ENCODE assay signal across 17 cellular contexts in genomic region chr10:124993728-124994451, GRCh38. TPM values are rescaled to one million over a fixed set of nuclear protein-coding genes. Genes with fewer than 3 reads are reported as not detected.
A peak's percentile ranks its signal among the peaks of the same experiment; 100 is the strongest.
DNase-seq lines count a peak whose midpoint lies in the region; ATAC-seq, FAIRE-seq and TF ChIP-seq lines count a peak whose summit lies in the region.
"Had no signal": no experiment of that assay in that cellular context is flagged by ENCODE, and none has a peak within 500 bp of the region (broad histone marks: within the 10 kb centered on the region; RNA-seq: fewer than 3 reads in every experiment).

No MANE protein-coding gene starts in this region.

- no peaks in the 10 kb centered on the region for H3K27me3 Mint-ChIP-seq in Caco-2 (ENCODE audit: insufficient read depth, unreplicated experiment)
- no peaks in the 10 kb centered on the region for H3K27me3 Mint-ChIP-seq in IgD-negative memory B cell

- no peak for DNase-seq in Caco-2
- DNase-seq in coronary artery (ENCODE audit: low spot score) = peak; percentile 70
- no peak for DNase-seq in mesenchymal stem cell
- no peak for DNase-seq in occipital lobe (lab: John Stamatoyannopoulos, UW)
- no peak for DNase-seq in GM12892 (ENCODE audit: insufficient read length)
- no peak for DNase-seq in NCI-H446 treated with DMSO at 0.1 percent for 48 hours (lab: John Stamatoyannopoulos, UW)
- DNase-seq: activated naive CD4-positive, alpha-beta T cell treated with anti-CD3 and anti-CD28 coated beads for 36 hours; esophagus squamous epithelium; midbrain; NCI-H2029; NCI-H524 treated with DMSO at 0.1 percent for 48 hours; SHP77 treated with DMSO at 0.1 percent for 48 hours; sigmoid colon; stimulated activated CD4-positive, alpha-beta T cell treated with anti-CD3 and anti-CD28 coated beads, Interleukin-1b, Interleukin-23, amount 100 ng/mL, for 48 hours had no signal

- no peak overlapping the region for H2AK5ac ChIP-seq in mesenchymal stem cell (ENCODE audit: low read length, severe bottlenecking)

- POLR2A ChIA-PET in Caco-2 (lab: Charles Lee) = no interaction called here

- H3K36me3 Mint-ChIP-seq in Caco-2 (ENCODE audit: insufficient read depth, unreplicated experiment) (peaks cover 98% of the 10 kb centered on the region), IgD-negative memory B cell (peaks cover 4% of the 10 kb centered on the region)

- no peak overlapping the region for H2AFZ ChIP-seq in mesenchymal stem cell (ENCODE audit: low read depth, low read length)

- intact Hi-C loops in Caco-2 (cut with micrococcal nuclease; ENCODE audit: unreplicated experiment) = no loop called here

- no peak for ATAC-seq in HG03196 (IDR thresholded peaks at IDR 0.05; ENCODE audit: unreplicated experiment)
- ATAC-seq: CD8-positive, alpha-beta T cell had no signal

- no peaks in the 10 kb centered on the region for H3K4me1 ChIP-seq in Caco-2
- H3K4me1 ChIP-seq in mesenchymal stem cell (ENCODE audit: control insufficient read depth, insufficient read depth, low read depth, low read length) = peaks cover 4% of the 10 kb centered on the region

- H2BK5ac ChIP-seq in mesenchymal stem cell (ENCODE audit: low read depth, low read length, poor library complexity, severe bottlenecking) = no peak overlapping the region

- H3K4me1 Mint-ChIP-seq in Caco-2 (ENCODE audit: low read depth, unreplicated experiment) (no peaks in the 10 kb centered on the region), IgD-negative memory B cell (peaks cover 2 to 6% (median 3%) of the 10 kb centered on the region in 3 donors)

- H3K9me3 ChIP-seq in Caco-2 (no peaks in the 10 kb centered on the region), mesenchymal stem cell (ENCODE audit: control insufficient read depth, low read length) (no peaks in the 10 kb centered on the region)
- H3K9me3 ChIP-seq: esophagus squamous epithelium, sigmoid colon had no signal

- CTCF ChIA-PET in Caco-2 (lab: Charles Lee) = interaction anchor here (1.0 to 1.6 kb wide), 2 partner anchors 54 to 67 kb away, joined by 3 to 7 read pairs; no protein-coding TSS in a partner anchor

- BruUV-seq in Caco-2 (replicated peaks; lab: Mats Ljungman, UMichigan) = no TSS peak

- H3K4me2 ChIP-seq in mesenchymal stem cell (ENCODE audit: low read length, poor library complexity, severe bottlenecking) = no peak overlapping the region

- H3K4ac ChIP-seq in mesenchymal stem cell (ENCODE audit: low read depth in 1 of 2, low read length in 2 of 2) = no peak overlapping the region

- no peak overlapping the region for H2BK120ac ChIP-seq in mesenchymal stem cell (ENCODE audit: low read depth, low read length)

- no peak overlapping the region for H4K8ac ChIP-seq in mesenchymal stem cell (ENCODE audit: low read length)

- no peaks in the 10 kb centered on the region for H3K9me3 Mint-ChIP-seq in Caco-2 (ENCODE audit: unreplicated experiment)
- no peaks in the 10 kb centered on the region for H3K9me3 Mint-ChIP-seq in IgD-negative memory B cell
- H3K9me3 Mint-ChIP-seq: activated naive CD4-positive, alpha-beta T cell treated with anti-CD3 and anti-CD28 coated beads for 36 hours; CD8-positive, alpha-beta T cell had no signal

- H4K91ac ChIP-seq in mesenchymal stem cell (ENCODE audit: low read length) = no peak overlapping the region

- H3K4me3 Mint-ChIP-seq in Caco-2 (ENCODE audit: unreplicated experiment) (no peak overlapping the region), IgD-negative memory B cell (no peak overlapping the region)
- H3K4me3 Mint-ChIP-seq: activated naive CD4-positive, alpha-beta T cell treated with anti-CD3 and anti-CD28 coated beads for 36 hours; CD8-positive, alpha-beta T cell had no signal

- H3K79me1 ChIP-seq in mesenchymal stem cell (replicated peaks; ENCODE audit: low read length, poor library complexity, severe bottlenecking) = peaks cover 38% of the 10 kb centered on the region

- H3K36me3 ChIP-seq in Caco-2 (ENCODE audit: control insufficient read depth, insufficient read depth, low read length) (peaks cover 15% of the 10 kb centered on the region), mesenchymal stem cell (ENCODE audit: control insufficient read depth in 1 of 2, insufficient read depth in 2 of 2, low read depth in 1 of 2, low read length in 2 of 2) (peaks cover 87 to 90% of the 10 kb centered on the region in 2 experiments)

- H3K4me3 ChIP-seq in Caco-2 (ENCODE audit: low read depth, low read length) (no peak overlapping the region), coronary artery (no peak overlapping the region), mesenchymal stem cell (ENCODE audit: insufficient read depth in 1 of 2, low read depth in 1 of 2, low read length in 2 of 2) (no peak overlapping the region)
- H3K4me3 ChIP-seq: esophagus squamous epithelium, sigmoid colon had no signal

- H2BK12ac ChIP-seq in mesenchymal stem cell (ENCODE audit: low read length in 2 of 2) = no peak overlapping the region

- H3K9ac ChIP-seq in mesenchymal stem cell (ENCODE audit: low read length) = no peak overlapping the region

- no peak for FAIRE-seq in GM12892 (lab: Jason Lieb, UNC)

- H3K18ac ChIP-seq in mesenchymal stem cell (ENCODE audit: low read depth in 1 of 2, low read length in 2 of 2) = no peak overlapping the region

- H3K27me3 ChIP-seq in Caco-2 (replicated peaks; ENCODE audit: control insufficient read depth, insufficient read depth, low read length) (no peaks in the 10 kb centered on the region), mesenchymal stem cell (ENCODE audit: control insufficient read depth in 1 of 2, insufficient read depth in 1 of 2, low read length in 2 of 2) (no peaks in the 10 kb centered on the region)
- H3K27me3 ChIP-seq: esophagus squamous epithelium, sigmoid colon had no signal

- 92% methylated on average over 18 of the region's 21 CpGs for WGBS in mesenchymal stem cell

- H2BK15ac ChIP-seq in mesenchymal stem cell (ENCODE audit: low read depth, poor library complexity, severe bottlenecking) = peak overlapping the region; percentile 19

- H3K23ac ChIP-seq in mesenchymal stem cell (ENCODE audit: low read length in 2 of 2) = no peak overlapping the region

- TF ChIP-seq CTCF in Caco-2 (IDR thresholded peaks at IDR 0.05; ENCODE audit: insufficient read depth in 1 of 2, low read depth in 1 of 2, low read length in 1 of 2, severe bottlenecking in 1 of 2, unreplicated experiment in 1 of 2) (no peak), coronary artery (IDR thresholded peaks at IDR 0.05) (no peak)

- no peak for TF ChIP-seq POLR2A in GM12892 (IDR thresholded peaks at IDR 0.05; ENCODE audit: low read depth, low read length)

- H3K27ac Mint-ChIP-seq in Caco-2 (ENCODE audit: unreplicated experiment) (peak overlapping the region; percentile 73), IgD-negative memory B cell (peak overlapping the region; percentile 42 to 50 (median 46))
- H3K27ac Mint-ChIP-seq: activated naive CD4-positive, alpha-beta T cell treated with anti-CD3 and anti-CD28 coated beads for 36 hours; CD8-positive, alpha-beta T cell had no signal

- H3K14ac ChIP-seq in mesenchymal stem cell (ENCODE audit: low read length in 2 of 2) = no peak overlapping the region

- H3K27ac ChIP-seq in coronary artery (peak overlapping the region in 1 of 2 donors; percentile 44), mesenchymal stem cell (ENCODE audit: low read length, poor library complexity, severe bottlenecking) (no peak overlapping the region)

RNA-seq across cellular contexts. Expression of gene ZRANB1, which starts 52.0 kb away (rescaled TPM):
- total RNA-seq in Caco-2 (2022) (24.6 and 27.7 TPM in 2 replicates), occipital lobe (78.6 TPM)
- polyA plus RNA-seq in IgD-negative memory B cell = 8.4 TPM
- polyA plus RNA-seq in mesenchymal stem cell (2013, experiment 1 of 2) = 17.5 TPM
- polyA plus RNA-seq in mesenchymal stem cell (2013, experiment 2 of 2) = 18.6 TPM
- 8.4 TPM for polyA plus RNA-seq in GM12892 (2012; ENCODE audit: missing spikeins)
